8 cellular contexts compared by ENCODE assay signal in the genomic region with DNA sequence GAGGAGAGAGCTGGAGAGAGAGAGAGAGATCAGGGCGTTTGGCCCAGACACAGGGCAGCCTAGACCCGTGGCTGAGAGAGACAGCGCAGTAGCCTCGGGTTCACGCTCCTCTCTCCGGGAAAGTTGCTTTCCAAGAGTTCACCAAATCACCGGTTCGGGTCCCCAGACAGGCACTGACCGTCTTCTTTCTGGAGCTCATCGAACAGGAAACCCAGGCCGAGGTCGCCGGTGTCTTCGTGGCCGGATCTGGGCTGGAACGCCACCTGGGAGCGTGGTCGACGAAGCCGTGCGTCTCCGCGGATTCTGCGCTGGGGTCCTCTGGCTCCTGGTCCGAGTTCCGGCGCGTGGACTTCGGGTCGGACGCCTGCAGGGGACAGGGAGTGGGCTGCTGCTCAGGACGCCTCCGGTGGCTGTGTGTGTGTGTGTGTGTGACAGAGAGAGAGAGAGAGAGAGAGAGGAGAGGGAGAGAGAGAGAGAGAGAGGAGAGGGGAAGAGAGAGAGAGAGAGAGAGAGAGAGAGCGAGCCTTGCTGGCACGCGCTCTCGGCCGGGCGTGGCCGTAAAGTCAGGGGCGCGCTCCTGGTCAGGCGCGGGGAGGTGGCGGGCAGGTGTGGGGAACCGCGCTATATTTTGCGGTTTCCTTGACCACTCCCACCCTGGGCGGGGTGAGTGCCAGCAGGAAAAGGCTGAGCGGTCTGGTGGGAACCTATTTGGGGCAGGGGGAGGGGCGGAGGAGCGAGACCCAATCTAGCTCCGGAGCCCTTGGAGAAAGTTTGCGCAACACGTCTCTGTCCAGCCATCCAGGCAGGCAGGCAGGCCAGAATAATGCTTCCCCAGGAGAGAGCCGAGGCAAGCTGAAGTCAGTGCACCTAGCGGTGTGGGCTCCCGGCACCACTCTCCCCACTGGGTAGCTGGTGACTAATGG.
A peak's percentile ranks its signal among the peaks of the same experiment; 100 is the strongest.
DNase-seq lines count a peak whose midpoint lies in the region; ATAC-seq and TF ChIP-seq lines count a peak whose summit lies in the region.

No MANE protein-coding gene starts in this region.

- H3K4me1 ChIP-seq in GM23338 (ENCODE audit: insufficient read depth), result no peaks in the 10 kb centered on the region
- no peaks in the 10 kb centered on the region for H3K4me1 ChIP-seq in parathyroid adenoma

- H3K9me3 ChIP-seq in parathyroid adenoma (ENCODE audit: control insufficient read depth, low read length), result no peaks in the 10 kb centered on the region

- H3K36me3 Mint-ChIP-seq in GM23338 (ENCODE audit: low read depth), result no peaks in the 10 kb centered on the region

- H3K4me1 Mint-ChIP-seq in GM23338, result peaks cover 5% of the 10 kb centered on the region; the same call in 1 of the 3 replicates

- H3K27me3 Mint-ChIP-seq in GM23338 (ENCODE audit: insufficient read depth, low read depth, poor library complexity), result peaks cover 53% of the 10 kb centered on the region

- no peaks in the 10 kb centered on the region for H3K9me3 Mint-ChIP-seq in GM23338

- peak overlapping the region; percentile 55 for H3K4me3 ChIP-seq in GM23338
- H3K4me3 ChIP-seq in parathyroid adenoma (ENCODE audit: low read depth, low read length), result peak overlapping the region; percentile 34

- intact Hi-C loops in Right ventricle myocardium superior (cut with DNase I), result no loop called here

- peak overlapping the region; percentile 78 for H3K4me3 Mint-ChIP-seq in GM23338

- peaks cover 94% of the 10 kb centered on the region for H3K27me3 ChIP-seq in GM23338 (ENCODE audit: insufficient read depth)
- no peaks in the 10 kb centered on the region for H3K27me3 ChIP-seq in parathyroid adenoma (ENCODE audit: control insufficient read depth, insufficient read depth, low read length)

- DNase-seq in GM23338 (ENCODE audit: low spot score) (peak; percentile 52), RPMI8226 (peak; percentile 60), Right ventricle myocardium superior (no peak), HPDE6-E6E7 (ENCODE audit: extremely low spot score) (no peak), globus pallidus (ENCODE audit: low spot score) (no peak), NCI-H2171 treated with DMSO at 0.1 percent for 48 hours (lab: John Stamatoyannopoulos, UW) (no peak)
- DNase-seq in NK-92 treated with Interleukin-12 subunit alpha and Interleukin-12 subunit beta, amount 100 ng/mL, for 24 hours (lab: John Stamatoyannopoulos, UW), result no peak

- H4K20me1 ChIP-seq in GM23338 (replicated peaks; ENCODE audit: insufficient read depth), result no peaks in the 10 kb centered on the region

- no peaks in the 10 kb centered on the region for H3K79me2 ChIP-seq in GM23338 (replicated peaks; ENCODE audit: insufficient read depth)
- no peaks in the 10 kb centered on the region for H3K79me2 ChIP-seq in parathyroid adenoma

- no peak overlapping the region for H3K9ac ChIP-seq in parathyroid adenoma

- H2AFZ ChIP-seq in GM23338 (peak overlapping the region; percentile 83), parathyroid adenoma (no peak overlapping the region)

- H3F3A ChIP-seq in GM23338 (replicated peaks; ENCODE audit: low read depth), result no peaks in the 10 kb centered on the region

- H3K4me2 ChIP-seq in GM23338 (peak overlapping the region; percentile 81), parathyroid adenoma (ENCODE audit: low read length) (peak overlapping the region; percentile 62)

- ATAC-seq in GM23338 (peak; percentile 71), Right ventricle myocardium superior (ENCODE audit: poor library complexity) (peak; percentile 52)

- H3K27ac ChIP-seq in GM23338 (ENCODE audit: low read depth), result no peak overlapping the region
- no peak overlapping the region for H3K27ac ChIP-seq in parathyroid adenoma

- no peaks in the 10 kb centered on the region for H3K9me2 ChIP-seq in GM23338 (ENCODE audit: insufficient read depth)

- no peak for TF ChIP-seq CTCF in GM23338 (conservative IDR thresholded peaks at IDR 0.05; ENCODE audit: low read depth in 2 of 2)
- TF ChIP-seq CTCF in parathyroid adenoma (IDR thresholded peaks at IDR 0.05), result no peak

- H3K36me3 ChIP-seq in GM23338 (ENCODE audit: insufficient read depth) (no peaks in the 10 kb centered on the region), parathyroid adenoma (ENCODE audit: control insufficient read depth, insufficient read depth, low read length) (no peaks in the 10 kb centered on the region)

- no peak overlapping the region for H3K27ac Mint-ChIP-seq in GM23338

TF ChIP-seq in GM23338, 12 proteins besides CTCF, POLR2A, EP300 and RAD21 (continues in another document):
- TF ChIP-seq, protein P1, sequence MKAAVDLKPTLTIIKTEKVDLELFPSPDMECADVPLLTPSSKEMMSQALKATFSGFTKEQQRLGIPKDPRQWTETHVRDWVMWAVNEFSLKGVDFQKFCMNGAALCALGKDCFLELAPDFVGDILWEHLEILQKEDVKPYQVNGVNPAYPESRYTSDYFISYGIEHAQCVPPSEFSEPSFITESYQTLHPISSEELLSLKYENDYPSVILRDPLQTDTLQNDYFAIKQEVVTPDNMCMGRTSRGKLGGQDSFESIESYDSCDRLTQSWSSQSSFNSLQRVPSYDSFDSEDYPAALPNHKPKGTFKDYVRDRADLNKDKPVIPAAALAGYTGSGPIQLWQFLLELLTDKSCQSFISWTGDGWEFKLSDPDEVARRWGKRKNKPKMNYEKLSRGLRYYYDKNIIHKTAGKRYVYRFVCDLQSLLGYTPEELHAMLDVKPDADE (IDR thresholded peaks at IDR 0.05), result no peak
- TF ChIP-seq, protein P2, sequence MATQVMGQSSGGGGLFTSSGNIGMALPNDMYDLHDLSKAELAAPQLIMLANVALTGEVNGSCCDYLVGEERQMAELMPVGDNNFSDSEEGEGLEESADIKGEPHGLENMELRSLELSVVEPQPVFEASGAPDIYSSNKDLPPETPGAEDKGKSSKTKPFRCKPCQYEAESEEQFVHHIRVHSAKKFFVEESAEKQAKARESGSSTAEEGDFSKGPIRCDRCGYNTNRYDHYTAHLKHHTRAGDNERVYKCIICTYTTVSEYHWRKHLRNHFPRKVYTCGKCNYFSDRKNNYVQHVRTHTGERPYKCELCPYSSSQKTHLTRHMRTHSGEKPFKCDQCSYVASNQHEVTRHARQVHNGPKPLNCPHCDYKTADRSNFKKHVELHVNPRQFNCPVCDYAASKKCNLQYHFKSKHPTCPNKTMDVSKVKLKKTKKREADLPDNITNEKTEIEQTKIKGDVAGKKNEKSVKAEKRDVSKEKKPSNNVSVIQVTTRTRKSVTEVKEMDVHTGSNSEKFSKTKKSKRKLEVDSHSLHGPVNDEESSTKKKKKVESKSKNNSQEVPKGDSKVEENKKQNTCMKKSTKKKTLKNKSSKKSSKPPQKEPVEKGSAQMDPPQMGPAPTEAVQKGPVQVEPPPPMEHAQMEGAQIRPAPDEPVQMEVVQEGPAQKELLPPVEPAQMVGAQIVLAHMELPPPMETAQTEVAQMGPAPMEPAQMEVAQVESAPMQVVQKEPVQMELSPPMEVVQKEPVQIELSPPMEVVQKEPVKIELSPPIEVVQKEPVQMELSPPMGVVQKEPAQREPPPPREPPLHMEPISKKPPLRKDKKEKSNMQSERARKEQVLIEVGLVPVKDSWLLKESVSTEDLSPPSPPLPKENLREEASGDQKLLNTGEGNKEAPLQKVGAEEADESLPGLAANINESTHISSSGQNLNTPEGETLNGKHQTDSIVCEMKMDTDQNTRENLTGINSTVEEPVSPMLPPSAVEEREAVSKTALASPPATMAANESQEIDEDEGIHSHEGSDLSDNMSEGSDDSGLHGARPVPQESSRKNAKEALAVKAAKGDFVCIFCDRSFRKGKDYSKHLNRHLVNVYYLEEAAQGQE (IDR thresholded peaks at IDR 0.05; ENCODE audit: unreplicated experiment), result no peak
- TF ChIP-seq NANOG (IDR thresholded peaks at IDR 0.05; ENCODE audit: borderline replicate concordance), result no peak

Comparison
In these comparisons a context has a peak if more than half of its experiments do, and no peak if none do; other contexts are left out.
1. DNase-seq: peak in GM23338 (single experiment) and RPMI8226 (single experiment); none in Right ventricle myocardium superior (single experiment), HPDE6-E6E7 (single experiment), NK-92 treated with Interleukin-12 subunit alpha and Interleukin-12 subunit beta, amount 100 ng/mL, for 24 hours (single experiment), globus pallidus (single experiment) and NCI-H2171 treated with DMSO at 0.1 percent for 48 hours (single experiment).